In the genomic region with DNA sequence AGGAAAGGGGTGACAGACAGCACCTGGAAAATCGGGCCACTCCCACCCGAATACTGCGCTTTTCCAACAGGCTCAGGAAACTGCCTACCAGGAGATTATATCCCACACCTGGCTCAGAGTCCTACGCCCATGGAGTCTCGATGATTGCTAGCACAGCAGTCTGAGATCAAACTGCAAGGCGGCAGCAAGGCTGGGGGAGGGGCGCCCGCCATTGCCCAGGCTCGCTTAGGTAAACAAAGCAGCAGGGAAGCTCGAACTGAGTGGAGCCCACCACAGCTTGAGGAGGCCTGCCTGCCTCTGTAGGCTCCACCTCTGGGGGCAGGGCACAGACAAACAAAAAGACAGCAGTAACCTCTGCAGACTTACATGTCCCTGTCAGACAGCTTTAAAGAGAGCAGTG, we compare ENCODE assay signal across 7 cellular contexts.
A peak's percentile ranks its signal among the peaks of the same experiment; 100 is the strongest.
DNase-seq lines count a peak whose midpoint lies in the region; ATAC-seq, FAIRE-seq and TF ChIP-seq lines count a peak whose summit lies in the region.
"Not testable (repeated sequence)": the region's sequence is repeated elsewhere in the genome, so short reads cannot be mapped to it uniquely, and the experiment has no call there.

No MANE protein-coding gene starts in this region.

- H4K91ac ChIP-seq in IMR-90 (ENCODE audit: insufficient read depth, low read depth, low read length); H1 (replicated peaks; ENCODE audit: insufficient read length, low read length); neuronal stem cell (ENCODE audit: low read depth, low read length, poor library complexity): not testable (repeated sequence)

- CTCF ChIA-PET in A549 (lab: Yijun Ruan, JAX); IMR-90 (lab: Yijun Ruan, JAX): not testable (repeated sequence)
- CTCF ChIA-PET in T-cell (lab: Charles Lee): interaction anchor here in 1 of 2 donors (0.6 kb wide), 1 partner anchor 37 kb away, joined by 5 read pairs; no protein-coding TSS in a partner anchor
- CTCF ChIA-PET in H1 (lab: Charles Lee; ENCODE audit: partially characterized antibody): interaction anchor here (1.4 to 3.6 kb wide), 2 partner anchors 25 to 64 kb away, joined by 3 to 12 read pairs; no protein-coding TSS in a partner anchor

- H2BK15ac ChIP-seq in IMR-90 (ENCODE audit: low read depth, low read length); H1 (ENCODE audit: low read length); neuronal stem cell (ENCODE audit: low read length): not testable (repeated sequence)

- intact Hi-C loops in IMR-90 (cut with micrococcal nuclease); activated T-helper 1 cell treated with anti-CD3 and anti-CD28 coated beads, Interleukin-12 subunit alpha, Interleukin-12 subunit beta, Interleukin-2, Interleukin-4 antibody, amounts not matched to agents 30 ng/mL and 10 ng/mL and 1 ng/mL, durations not matched to agents 14 hours and 24 hours and 36 hours (cut with micrococcal nuclease): not testable (repeated sequence)

- H3K27me3 ChIP-seq in IMR-90 (ENCODE audit: control insufficient read depth, insufficient read depth, low read length); H1 (replicated peaks in 1 of 4; ENCODE audit: control insufficient read depth in 3 of 4, extremely low read depth in 1 of 4, insufficient read depth in 3 of 4, low read length in 3 of 4); neuronal stem cell (ENCODE audit: control insufficient read depth in 3 of 3, insufficient read depth in 3 of 3, low read depth in 1 of 3, low read length in 3 of 3): not testable (repeated sequence)

- H3K56ac ChIP-seq in IMR-90 (ENCODE audit: extremely low read depth, insufficient read depth, low read length); H1 (replicated peaks; ENCODE audit: insufficient read length, low read depth, low read length): not testable (repeated sequence)

- H4K8ac ChIP-seq in IMR-90 (ENCODE audit: low read depth in 2 of 2, low read length in 2 of 2): peak overlapping the region in 1 of 2 experiments; percentile 4; a peak in 1 of 4 replicates
- not testable (repeated sequence) for H4K8ac ChIP-seq in H1 (ENCODE audit: extremely low read depth, insufficient read depth, low read length); neuronal stem cell (ENCODE audit: low read depth, low read length)

- not testable (repeated sequence) for H2AFZ ChIP-seq in IMR-90 (replicated peaks; ENCODE audit: low read length, poor library complexity); H1 (ENCODE audit: low read length); neuronal stem cell (ENCODE audit: low read length)

- H2AK9ac ChIP-seq in IMR-90 (replicated peaks; ENCODE audit: low read depth, low read length, poor library complexity): not testable (repeated sequence)

- H3K9me3 Mint-ChIP-seq in T-cell; activated T-helper 1 cell treated with anti-CD3 and anti-CD28 coated beads, Interleukin-12 subunit alpha, Interleukin-12 subunit beta, Interleukin-2, Interleukin-4 antibody, amounts not matched to agents 30 ng/mL and 10 ng/mL and 1 ng/mL, durations not matched to agents 14 hours and 24 hours and 36 hours: not testable (repeated sequence)

- peak overlapping the region; percentile 61; the same call in 1 of the 2 replicates for H2BK12ac ChIP-seq in H1 (ENCODE audit: low read depth, low read length)
- not testable (repeated sequence) for H2BK12ac ChIP-seq in neuronal stem cell (ENCODE audit: low read length)

- H3K79me2 ChIP-seq in H1 (ENCODE audit: control insufficient read depth in 1 of 2, insufficient read depth in 2 of 2, low read length in 2 of 2): not testable (repeated sequence)

- H3K4me1 Mint-ChIP-seq in T-cell: peaks cover 28 to 36% (median 33%) of the 10 kb centered on the region in 3 donors
- peaks cover 30% of the 10 kb centered on the region for H3K4me1 Mint-ChIP-seq in activated T-helper 1 cell treated with anti-CD3 and anti-CD28 coated beads, Interleukin-12 subunit alpha, Interleukin-12 subunit beta, Interleukin-2, Interleukin-4 antibody, amounts not matched to agents 30 ng/mL and 10 ng/mL and 1 ng/mL, durations not matched to agents 14 hours and 24 hours and 36 hours (ENCODE audit: low read depth)

- not testable (repeated sequence) for H3K27me3 Mint-ChIP-seq in T-cell; activated T-helper 1 cell treated with anti-CD3 and anti-CD28 coated beads, Interleukin-12 subunit alpha, Interleukin-12 subunit beta, Interleukin-2, Interleukin-4 antibody, amounts not matched to agents 30 ng/mL and 10 ng/mL and 1 ng/mL, durations not matched to agents 14 hours and 24 hours and 36 hours (ENCODE audit: insufficient read depth)

- dilution Hi-C loops in IMR-90 (cut with HindIII; ENCODE audit: low sequenced_read_pairs, unreplicated experiment): not testable (repeated sequence)

- ATAC-seq in A549; IMR-90 (ENCODE audit: low read depth); T-cell (replicated peaks in 1 of 4): not testable (repeated sequence)

- H3K27ac ChIP-seq in A549: peak overlapping the region; percentile 49 to 73; a peak in 5 of 6 replicates
- not testable (repeated sequence) for H3K27ac ChIP-seq in IMR-90 (ENCODE audit: insufficient read depth, low read length); H1 (ENCODE audit: low read depth, low read length); neuronal stem cell (replicated peaks; ENCODE audit: low read length)

- H3K4me3 ChIP-seq in A549; IMR-90 (ENCODE audit: insufficient read depth, low read depth, low read length); H1 (ENCODE audit: extremely low read depth in 1 of 4, insufficient read depth in 2 of 4, low read depth in 3 of 4, low read length in 4 of 4); neuronal stem cell (ENCODE audit: low read length in 2 of 2): not testable (repeated sequence)

- in situ Hi-C loops in IMR-90 (cut with MboI; ENCODE audit: low sequenced_read_pairs): loop anchor here (25.0 kb wide), 1 partner anchor 539 kb away; a partner anchor contains a TSS

- not testable (repeated sequence) for FAIRE-seq in A549 (lab: Jason Lieb, UNC); H1 (lab: Jason Lieb, UNC)

- H2BK20ac ChIP-seq in IMR-90 (ENCODE audit: low read depth, low read length): 0 out of 2 replicates have a peak overlapping the region, but pooled peaks have one; percentile 45
- not testable (repeated sequence) for H2BK20ac ChIP-seq in H1 (ENCODE audit: low read length)

- H3K36me3 ChIP-seq in IMR-90 (ENCODE audit: control insufficient read depth, insufficient read depth, low read length); H1 (ENCODE audit: control insufficient read depth in 2 of 4, insufficient read depth in 4 of 4, low read length in 3 of 4); neuronal stem cell (replicated peaks in 1 of 2; ENCODE audit: control insufficient read depth in 2 of 2, insufficient read depth in 2 of 2, low read length in 2 of 2): not testable (repeated sequence)

- not testable (repeated sequence) for H3K18ac ChIP-seq in IMR-90 (ENCODE audit: low read depth, low read length); H1 (ENCODE audit: extremely low read depth, low read length); neuronal stem cell (ENCODE audit: low read length)

- H2BK5ac ChIP-seq in IMR-90 (ENCODE audit: low read depth, low read length, poor library complexity, severe bottlenecking); H1 (ENCODE audit: low read depth, low read length); neuronal stem cell (ENCODE audit: low read length): not testable (repeated sequence)

- H3K36me3 Mint-ChIP-seq in T-cell: not testable (repeated sequence)
- H3K36me3 Mint-ChIP-seq in activated T-helper 1 cell treated with anti-CD3 and anti-CD28 coated beads, Interleukin-12 subunit alpha, Interleukin-12 subunit beta, Interleukin-2, Interleukin-4 antibody, amounts not matched to agents 30 ng/mL and 10 ng/mL and 1 ng/mL, durations not matched to agents 14 hours and 24 hours and 36 hours (ENCODE audit: low read depth): peaks cover 23% of the 10 kb centered on the region

- not testable (repeated sequence) for H3K9ac ChIP-seq in IMR-90 (ENCODE audit: low read depth, low read length); H1 (replicated peaks in 1 of 4; ENCODE audit: extremely low read depth in 1 of 4, low read depth in 3 of 4, low read length in 3 of 4); neuronal stem cell (ENCODE audit: low read depth, low read length, poor library complexity)

- DNase-seq in A549 (ENCODE audit: low read depth in 1 of 2, low spot score in 1 of 2); IMR-90; T-cell; activated T-helper 1 cell treated with anti-CD3 and anti-CD28 coated beads, Interleukin-12 subunit alpha, Interleukin-12 subunit beta, Interleukin-2, Interleukin-4 antibody, amounts not matched to agents 30 ng/mL and 10 ng/mL and 1 ng/mL, durations not matched to agents 14 hours and 24 hours and 36 hours (ENCODE audit: low spot score); neuronal stem cell (ENCODE audit: low spot score): not testable (repeated sequence)
- DNase-seq in ELF-1 (ENCODE audit: low read depth, low spot score): peak; percentile 34
- peak in 1 of 2 experiments; percentile 63 for DNase-seq in H1 (ENCODE audit: low read depth in 1 of 2, low spot score in 2 of 2)

- peaks cover 25% of the 10 kb centered on the region for H3K4me1 ChIP-seq in A549
- H3K4me1 ChIP-seq in IMR-90 (ENCODE audit: control insufficient read depth, insufficient read depth, low read length); H1 (replicated peaks in 1 of 4; ENCODE audit: control insufficient read depth in 3 of 4, insufficient read depth in 4 of 4, low read length in 3 of 4); neuronal stem cell (ENCODE audit: control insufficient read depth in 2 of 2, insufficient read depth in 1 of 2, low read depth in 1 of 2, low read length in 2 of 2): not testable (repeated sequence)

- not testable (repeated sequence) for TF ChIP-seq RAD21 in A549 (conservative IDR thresholded peaks at IDR 0.05 in 1 of 2, IDR thresholded peaks at IDR 0.05 in 1 of 2); IMR-90 (IDR thresholded peaks at IDR 0.05; ENCODE audit: low read length); H1 (IDR thresholded peaks at IDR 0.05 in 1 of 2, conservative IDR thresholded peaks at IDR 0.05 in 1 of 2; ENCODE audit: low read depth in 2 of 2, low read length in 2 of 2)

- H3K23me2 ChIP-seq in H1 (ENCODE audit: low read depth, low read length): not testable (repeated sequence)

- not testable (repeated sequence) for H4K20me1 ChIP-seq in IMR-90 (ENCODE audit: insufficient read depth, low read length); H1 (replicated peaks in 1 of 2; ENCODE audit: control insufficient read depth in 1 of 2, insufficient read depth in 2 of 2, low read length in 2 of 2)

- peak overlapping the region in 2 of 3 donors; percentile 21 to 45 for H3K4me3 Mint-ChIP-seq in T-cell
- H3K4me3 Mint-ChIP-seq in activated T-helper 1 cell treated with anti-CD3 and anti-CD28 coated beads, Interleukin-12 subunit alpha, Interleukin-12 subunit beta, Interleukin-2, Interleukin-4 antibody, amounts not matched to agents 30 ng/mL and 10 ng/mL and 1 ng/mL, durations not matched to agents 14 hours and 24 hours and 36 hours: peak overlapping the region; percentile 26

- TF ChIP-seq POLR2A in A549 (IDR thresholded peaks at IDR 0.05; ENCODE audit: low read length); IMR-90 (IDR thresholded peaks at IDR 0.05; ENCODE audit: low read depth, low read length); H1 (IDR thresholded peaks at IDR 0.05; ENCODE audit: control extremely low read depth in 1 of 2, low read depth in 2 of 2, low read length in 2 of 2): not testable (repeated sequence)

- TF ChIP-seq EP300 in A549 (IDR thresholded peaks at IDR 0.05); H1 (IDR thresholded peaks at IDR 0.05; ENCODE audit: borderline replicate concordance in 1 of 2, low read depth in 2 of 2, low read length in 2 of 2): not testable (repeated sequence)

- not testable (repeated sequence) for BruUV-seq in IMR-90 (replicated peaks; lab: Mats Ljungman, UMichigan)

- 79% methylated on average over 9 of the region's 10 CpGs for WGBS in A549 (ENCODE audit: missing lambda C conversion rate)
- WGBS in IMR-90 (ENCODE audit: extremely low coverage in 2 of 2, insufficient read length in 1 of 2), 2 experiments: 100% methylated on average over 3 of the region's 10 CpGs; no CpG with 5 or more reads in 1 of the 2 experiments
- WGBS in H1 (ENCODE audit: extremely low coverage in 1 of 2, insufficient coverage in 1 of 2, insufficient read length in 1 of 2, insufficient replicate concordance in 2 of 2, low coverage in 1 of 2, low lambda C conversion rate in 2 of 2, missing lambda C conversion rate in 1 of 2), 2 experiments: 75% methylated on average over 10 of the region's 10 CpGs; no CpG with 5 or more reads in 1 of the 2 experiments
- no CpG with 5 or more reads among the region's 10 CpGs for WGBS in neuronal stem cell (ENCODE audit: extremely low coverage in 2 of 2, insufficient read length in 2 of 2, insufficient replicate concordance in 1 of 2), 2 donors

- H2AK5ac ChIP-seq in IMR-90 (ENCODE audit: low read depth, low read length); H1 (ENCODE audit: low read depth, low read length); neuronal stem cell (ENCODE audit: low read depth, low read length): not testable (repeated sequence)

- not testable (repeated sequence) for TF ChIP-seq CTCF in A549 (IDR thresholded peaks at IDR 0.05); IMR-90 (conservative IDR thresholded peaks at IDR 0.05; ENCODE audit: low read depth, low read length); H1 (IDR thresholded peaks at IDR 0.05; ENCODE audit: control extremely low read depth in 1 of 3, insufficient read depth in 1 of 3, low read depth in 1 of 3, low read length in 3 of 3)

- not testable (repeated sequence) for H4K5ac ChIP-seq in IMR-90 (ENCODE audit: low read depth, low read length); H1 (ENCODE audit: insufficient read length, low read depth, low read length)

- H3K4ac ChIP-seq in IMR-90 (ENCODE audit: low read depth, low read length): 0 out of 2 replicates have a peak overlapping the region, but pooled peaks have one; percentile 13
- not testable (repeated sequence) for H3K4ac ChIP-seq in H1 (replicated peaks; ENCODE audit: insufficient read length, low read depth, low read length); neuronal stem cell (ENCODE audit: low read length)

- not testable (repeated sequence) for H3K79me1 ChIP-seq in IMR-90 (ENCODE audit: low read depth in 1 of 2, low read length in 2 of 2); H1 (ENCODE audit: low read depth, low read length); neuronal stem cell (ENCODE audit: low read depth, low read length)

- H3K9me1 ChIP-seq in IMR-90 (ENCODE audit: insufficient read depth, low read length): not testable (repeated sequence)

- peak overlapping the region in 1 of 2 donors; percentile 79 for H3K27ac Mint-ChIP-seq in T-cell
- H3K27ac Mint-ChIP-seq in activated T-helper 1 cell treated with anti-CD3 and anti-CD28 coated beads, Interleukin-12 subunit alpha, Interleukin-12 subunit beta, Interleukin-2, Interleukin-4 antibody, amounts not matched to agents 30 ng/mL and 10 ng/mL and 1 ng/mL, durations not matched to agents 14 hours and 24 hours and 36 hours: peak overlapping the region; percentile 29

- not testable (repeated sequence) for H2BK120ac ChIP-seq in IMR-90 (ENCODE audit: low read depth, low read length); H1 (replicated peaks; ENCODE audit: low read depth, low read length); neuronal stem cell (ENCODE audit: low read depth, low read length)

- not testable (repeated sequence) for H3K14ac ChIP-seq in IMR-90 (replicated peaks; ENCODE audit: low read depth, low read length); H1 (ENCODE audit: insufficient read length)
- peak overlapping the region; percentile 38 for H3K14ac ChIP-seq in neuronal stem cell (ENCODE audit: low read length)

- POLR2A ChIA-PET in A549 (lab: Yijun Ruan, JAX); IMR-90 (lab: Charles Lee; ENCODE audit: unreplicated experiment); T-cell (lab: Charles Lee): not testable (repeated sequence)
- POLR2A ChIA-PET in H1 (lab: Charles Lee; ENCODE audit: partially characterized antibody): interaction anchor here (1.7 kb wide), 1 partner anchor 25 kb away, joined by 5 read pairs; no protein-coding TSS in a partner anchor

- H3K4me2 ChIP-seq in A549; IMR-90 (ENCODE audit: low read depth, low read length); H1 (ENCODE audit: insufficient read depth in 1 of 2, low read depth in 2 of 2, low read length in 2 of 2); neuronal stem cell (ENCODE audit: insufficient read depth, low read length, poor library complexity, severe bottlenecking): not testable (repeated sequence)

- H3K23ac ChIP-seq in IMR-90 (ENCODE audit: low read depth, low read length); H1 (ENCODE audit: insufficient read length); neuronal stem cell (ENCODE audit: low read depth, low read length, poor library complexity): not testable (repeated sequence)

- not testable (repeated sequence) for H3K9me3 ChIP-seq in A549; IMR-90 (ENCODE audit: control insufficient read depth, insufficient read depth, low read length); H1 (ENCODE audit: insufficient read depth in 2 of 2, low read depth in 1 of 2, low read length in 1 of 2); neuronal stem cell (replicated peaks in 1 of 2; ENCODE audit: control insufficient read depth in 2 of 2, insufficient read depth in 1 of 2, low read depth in 1 of 2, low read length in 2 of 2)
